ENCODE assay signal across 20 cellular contexts in the genomic region with DNA sequence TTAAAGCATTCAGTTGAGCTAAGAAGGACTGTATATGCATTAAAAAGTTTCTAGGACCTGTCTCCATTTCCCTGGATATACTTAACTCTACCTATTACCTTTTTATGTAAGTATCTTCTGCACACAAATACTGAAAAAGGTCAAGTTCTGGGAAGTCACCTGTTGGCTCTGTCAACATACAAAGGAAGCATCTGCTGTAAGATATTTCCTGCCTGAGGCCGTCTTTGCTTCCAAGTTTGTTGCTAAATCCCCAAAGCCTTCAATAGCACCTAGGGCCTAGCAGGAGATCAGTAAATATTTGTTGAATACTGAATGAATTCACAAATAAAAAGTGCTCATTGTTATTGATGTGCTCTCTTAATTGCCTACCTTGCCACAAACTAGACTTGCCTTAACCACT.
DNase-seq lines count a peak whose midpoint lies in the region; ATAC-seq and TF ChIP-seq lines count a peak whose summit lies in the region.
"Had no signal": no experiment of that assay in that cellular context is flagged by ENCODE, and none has a peak within 500 bp of the region (broad histone marks: within the 10 kb centered on the region; RNA-seq: fewer than 3 reads in every experiment).

No MANE protein-coding gene starts in this region.

- no peak for DNase-seq in stimulated activated naive CD8-positive, alpha-beta T cell treated with anti-CD3 and anti-CD28 coated beads, Interleukin-15, Interleukin-2, amounts not matched to agents 100 U/mL and 50 U/mL, for 24 hours
- no peak for DNase-seq in activated T-helper 1 cell treated with anti-CD3 and anti-CD28 coated beads, Interleukin-12 subunit alpha, Interleukin-12 subunit beta, Interleukin-2, Interleukin-4 antibody, amounts not matched to agents 30 ng/mL and 10 ng/mL and 1 ng/mL, durations not matched to agents 14 hours and 24 hours and 36 hours (ENCODE audit: low spot score)
- no peak for DNase-seq in lower lobe of right lung
- DNase-seq in activated T-helper 2 cell treated with anti-CD3 and anti-CD28 coated beads, Interferon-gamma antibody, Interleukin-2, Interleukin-4, amounts not matched to agents 10 μg/mL and 5 μg/mL and 100 μg/mL, durations not matched to agents 14 hours and 24 hours and 36 hours (ENCODE audit: low spot score): no peak
- DNase-seq in activated effector memory CD4-positive, alpha-beta T cell treated with Interleukin-2 at 50 U/mL for 16 hours: no peak
- no peak for DNase-seq in foreskin keratinocyte
- DNase-seq: amniotic stem cell; immature natural killer cell; NCI-H1694; NCI-H510A; nucleus accumbens; OCI-M1; stimulated activated CD4-positive, alpha-beta T cell treated with anti-CD3 and anti-CD28 coated beads, Interleukin-4, amount 100 ng/mL, for 4 hours had no signal

- H3K27me3 ChIP-seq in lower lobe of right lung (ENCODE audit: low read depth) (no peaks in the 10 kb centered on the region), foreskin keratinocyte (no peaks in the 10 kb centered on the region)

- H3K4me3 Mint-ChIP-seq in stimulated activated naive CD8-positive, alpha-beta T cell treated with anti-CD3 and anti-CD28 coated beads, Interleukin-15, Interleukin-2, amounts not matched to agents 100 ng/mL and 50 ng/mL, for 24 hours: no peak overlapping the region
- peak overlapping the region; percentile 1 for H3K4me3 Mint-ChIP-seq in activated T-helper 1 cell treated with anti-CD3 and anti-CD28 coated beads, Interleukin-12 subunit alpha, Interleukin-12 subunit beta, Interleukin-2, Interleukin-4 antibody, amounts not matched to agents 30 ng/mL and 10 ng/mL and 1 ng/mL, durations not matched to agents 14 hours and 24 hours and 36 hours
- H3K4me3 Mint-ChIP-seq in activated T-helper 2 cell treated with anti-CD3 and anti-CD28 coated beads, Interferon-gamma antibody, Interleukin-2, Interleukin-4, amounts not matched to agents 10 μg/mL and 5 μg/mL and 100 μg/mL, durations not matched to agents 14 hours and 24 hours and 36 hours (ENCODE audit: low read depth): no peak overlapping the region
- H3K4me3 Mint-ChIP-seq: immature natural killer cell, mesothelial cell of epicardium, type B pancreatic cell had no signal

- H3K4me1 ChIP-seq in lower lobe of right lung (peaks cover 30% of the 10 kb centered on the region), foreskin keratinocyte (peaks cover 40% of the 10 kb centered on the region)

- no peaks in the 10 kb centered on the region for H3K9me3 Mint-ChIP-seq in stimulated activated naive CD8-positive, alpha-beta T cell treated with anti-CD3 and anti-CD28 coated beads, Interleukin-15, Interleukin-2, amounts not matched to agents 100 ng/mL and 50 ng/mL, for 24 hours
- H3K9me3 Mint-ChIP-seq in activated T-helper 1 cell treated with anti-CD3 and anti-CD28 coated beads, Interleukin-12 subunit alpha, Interleukin-12 subunit beta, Interleukin-2, Interleukin-4 antibody, amounts not matched to agents 30 ng/mL and 10 ng/mL and 1 ng/mL, durations not matched to agents 14 hours and 24 hours and 36 hours: peaks cover 7% of the 10 kb centered on the region
- peaks cover 6% of the 10 kb centered on the region for H3K9me3 Mint-ChIP-seq in activated T-helper 2 cell treated with anti-CD3 and anti-CD28 coated beads, Interferon-gamma antibody, Interleukin-2, Interleukin-4, amounts not matched to agents 10 μg/mL and 5 μg/mL and 100 μg/mL, durations not matched to agents 14 hours and 24 hours and 36 hours
- H3K9me3 Mint-ChIP-seq: immature natural killer cell, mesothelial cell of epicardium, type B pancreatic cell had no signal

- H3K4me3 ChIP-seq in lower lobe of right lung: no peak overlapping the region
- H3K4me3 ChIP-seq: K562, SK-N-MC had no signal

- TF ChIP-seq CTCF in lower lobe of right lung (IDR thresholded peaks at IDR 0.05) (no peak), foreskin keratinocyte (conservative IDR thresholded peaks at IDR 0.05) (no peak)

- H3K27ac ChIP-seq in lower lobe of right lung: peak overlapping the region; percentile 62
- H3K27ac ChIP-seq in foreskin keratinocyte: no peak overlapping the region
- H3K27ac ChIP-seq: SK-N-MC had no signal

- ATAC-seq in stimulated activated naive CD8-positive, alpha-beta T cell treated with anti-CD3 and anti-CD28 coated beads, Interleukin-15, Interleukin-2, amounts not matched to agents 100 U/mL and 50 U/mL, for 24 hours: no peak
- no peak for ATAC-seq in lower lobe of right lung
- ATAC-seq in foreskin keratinocyte: no peak
- ATAC-seq in GM21786 (IDR thresholded peaks at IDR 0.05; ENCODE audit: unreplicated experiment): no peak
- ATAC-seq: HCT116, K562 had no signal

- intact Hi-C loops in activated T-helper 1 cell treated with anti-CD3 and anti-CD28 coated beads, Interleukin-12 subunit alpha, Interleukin-12 subunit beta, Interleukin-2, Interleukin-4 antibody, amounts not matched to agents 30 ng/mL and 10 ng/mL and 1 ng/mL, durations not matched to agents 14 hours and 24 hours and 36 hours (cut with micrococcal nuclease): loop anchor here (2.0 to 5.0 kb wide), 6 partner anchors 71 to 865 kb away; a partner anchor contains a TSS
- intact Hi-C loops in lower lobe of right lung (cut with DNase I): no loop called here
- intact Hi-C loops in activated T-helper 2 cell treated with anti-CD3 and anti-CD28 coated beads, Interferon-gamma antibody, Interleukin-2, Interleukin-4, amounts not matched to agents 10 μg/mL and 5 μg/mL and 100 μg/mL, durations not matched to agents 14 hours and 24 hours and 36 hours (cut with micrococcal nuclease): loop anchor here (2.0 to 10.0 kb wide), 4 partner anchors 91 to 1129 kb away; a partner anchor contains a TSS

- H3K9me3 ChIP-seq in lower lobe of right lung: no peaks in the 10 kb centered on the region

- H3K36me3 ChIP-seq in lower lobe of right lung: no peaks in the 10 kb centered on the region

- H3K27ac Mint-ChIP-seq in stimulated activated naive CD8-positive, alpha-beta T cell treated with anti-CD3 and anti-CD28 coated beads, Interleukin-15, Interleukin-2, amounts not matched to agents 100 ng/mL and 50 ng/mL, for 24 hours: peak overlapping the region; percentile 46
- peak overlapping the region; percentile 49 for H3K27ac Mint-ChIP-seq in activated T-helper 1 cell treated with anti-CD3 and anti-CD28 coated beads, Interleukin-12 subunit alpha, Interleukin-12 subunit beta, Interleukin-2, Interleukin-4 antibody, amounts not matched to agents 30 ng/mL and 10 ng/mL and 1 ng/mL, durations not matched to agents 14 hours and 24 hours and 36 hours
- no peak overlapping the region for H3K27ac Mint-ChIP-seq in activated T-helper 2 cell treated with anti-CD3 and anti-CD28 coated beads, Interferon-gamma antibody, Interleukin-2, Interleukin-4, amounts not matched to agents 10 μg/mL and 5 μg/mL and 100 μg/mL, durations not matched to agents 14 hours and 24 hours and 36 hours
- H3K27ac Mint-ChIP-seq: immature natural killer cell, mesothelial cell of epicardium, type B pancreatic cell had no signal

- H3K36me3 Mint-ChIP-seq in stimulated activated naive CD8-positive, alpha-beta T cell treated with anti-CD3 and anti-CD28 coated beads, Interleukin-15, Interleukin-2, amounts not matched to agents 100 ng/mL and 50 ng/mL, for 24 hours (ENCODE audit: low read depth): no peaks in the 10 kb centered on the region
- peaks cover 8% of the 10 kb centered on the region for H3K36me3 Mint-ChIP-seq in activated T-helper 1 cell treated with anti-CD3 and anti-CD28 coated beads, Interleukin-12 subunit alpha, Interleukin-12 subunit beta, Interleukin-2, Interleukin-4 antibody, amounts not matched to agents 30 ng/mL and 10 ng/mL and 1 ng/mL, durations not matched to agents 14 hours and 24 hours and 36 hours (ENCODE audit: low read depth)
- H3K36me3 Mint-ChIP-seq in activated T-helper 2 cell treated with anti-CD3 and anti-CD28 coated beads, Interferon-gamma antibody, Interleukin-2, Interleukin-4, amounts not matched to agents 10 μg/mL and 5 μg/mL and 100 μg/mL, durations not matched to agents 14 hours and 24 hours and 36 hours (ENCODE audit: low read depth): no peaks in the 10 kb centered on the region
- H3K36me3 Mint-ChIP-seq: immature natural killer cell, mesothelial cell of epicardium, type B pancreatic cell had no signal

- H3K27me3 Mint-ChIP-seq in stimulated activated naive CD8-positive, alpha-beta T cell treated with anti-CD3 and anti-CD28 coated beads, Interleukin-15, Interleukin-2, amounts not matched to agents 100 ng/mL and 50 ng/mL, for 24 hours: no peaks in the 10 kb centered on the region
- no peaks in the 10 kb centered on the region for H3K27me3 Mint-ChIP-seq in activated T-helper 1 cell treated with anti-CD3 and anti-CD28 coated beads, Interleukin-12 subunit alpha, Interleukin-12 subunit beta, Interleukin-2, Interleukin-4 antibody, amounts not matched to agents 30 ng/mL and 10 ng/mL and 1 ng/mL, durations not matched to agents 14 hours and 24 hours and 36 hours (ENCODE audit: insufficient read depth)
- H3K27me3 Mint-ChIP-seq in activated T-helper 2 cell treated with anti-CD3 and anti-CD28 coated beads, Interferon-gamma antibody, Interleukin-2, Interleukin-4, amounts not matched to agents 10 μg/mL and 5 μg/mL and 100 μg/mL, durations not matched to agents 14 hours and 24 hours and 36 hours (ENCODE audit: low read depth): no peaks in the 10 kb centered on the region

- peaks cover 30% of the 10 kb centered on the region for H3K4me1 Mint-ChIP-seq in stimulated activated naive CD8-positive, alpha-beta T cell treated with anti-CD3 and anti-CD28 coated beads, Interleukin-15, Interleukin-2, amounts not matched to agents 100 ng/mL and 50 ng/mL, for 24 hours (ENCODE audit: low read depth)
- peaks cover 34% of the 10 kb centered on the region for H3K4me1 Mint-ChIP-seq in activated T-helper 1 cell treated with anti-CD3 and anti-CD28 coated beads, Interleukin-12 subunit alpha, Interleukin-12 subunit beta, Interleukin-2, Interleukin-4 antibody, amounts not matched to agents 30 ng/mL and 10 ng/mL and 1 ng/mL, durations not matched to agents 14 hours and 24 hours and 36 hours (ENCODE audit: low read depth)
- peaks cover 35% of the 10 kb centered on the region for H3K4me1 Mint-ChIP-seq in activated T-helper 2 cell treated with anti-CD3 and anti-CD28 coated beads, Interferon-gamma antibody, Interleukin-2, Interleukin-4, amounts not matched to agents 10 μg/mL and 5 μg/mL and 100 μg/mL, durations not matched to agents 14 hours and 24 hours and 36 hours (ENCODE audit: low read depth)
